In genomic region chr20:49245921-49246740, GRCh38 we compare ENCODE assay signal across 8 cellular contexts. TPM values are rescaled to one million over a fixed set of nuclear protein-coding genes. Genes with fewer than 3 reads are reported as not detected.
A peak's percentile ranks its signal among the peaks of the same experiment; 100 is the strongest.
DNase-seq lines count a peak whose midpoint lies in the region; ATAC-seq and TF ChIP-seq lines count a peak whose summit lies in the region.

No MANE protein-coding gene starts in this region.

- in situ Hi-C loops in Caki2 (cut with HindIII; ENCODE audit: low pct_unique_long_range_greater_than_20kb, low sequenced_read_pairs) (no loop called here), astrocyte of the spinal cord (cut with HindIII; ENCODE audit: low sequenced_read_pairs) (no loop called here)

- H3K27me3 ChIP-seq in H7 (ENCODE audit: control insufficient read depth, insufficient read depth, low read length), result no peaks in the 10 kb centered on the region

- H3K36me3 ChIP-seq in H7 (replicated peaks; ENCODE audit: control insufficient read depth, insufficient read depth, low read length), result peaks cover 32% of the 10 kb centered on the region

- no peak overlapping the region for H3K4me3 ChIP-seq in H7 (ENCODE audit: insufficient read depth, low read depth, low read length)
- H3K4me3 ChIP-seq in astrocyte of the spinal cord (ENCODE audit: low read depth, low read length), result no peak overlapping the region

- TF ChIP-seq CTCF in astrocyte of the spinal cord (IDR thresholded peaks at IDR 0.05; ENCODE audit: low read depth, low read length), result peak; percentile 76

- DNase-seq in Caki2 (ENCODE audit: low read depth), result peak; percentile 50
- DNase-seq in H7, result peak; percentile 77
- peak; percentile 67 for DNase-seq in NCI-H82 (lab: John Stamatoyannopoulos, UW)
- peak; percentile 59 for DNase-seq in astrocyte of the spinal cord (ENCODE audit: low read depth, low spot score)
- DNase-seq in iPS-NIHi7 (ENCODE audit: extremely low spot score), result peak; percentile 77
- no peak for DNase-seq in stimulated activated naive CD8-positive, alpha-beta T cell treated with anti-CD3 and anti-CD28 coated beads, Interleukin-15, Interleukin-2, amounts not matched to agents 100 U/mL and 50 U/mL, for 24 hours
- DNase-seq in cortex of kidney (lab: John Stamatoyannopoulos, UW), result no peak

- ATAC-seq in stimulated activated naive CD8-positive, alpha-beta T cell treated with anti-CD3 and anti-CD28 coated beads, Interleukin-15, Interleukin-2, amounts not matched to agents 100 U/mL and 50 U/mL, for 24 hours, result peak; percentile 54
- ATAC-seq in GM18505 (IDR thresholded peaks at IDR 0.05; ENCODE audit: unreplicated experiment), result no peak

- no peak for TF ChIP-seq POLR2A in GM18505 (IDR thresholded peaks at IDR 0.05; ENCODE audit: borderline replicate concordance, extremely low read depth, insufficient read depth, insufficient read length)

RNA-seq across cellular contexts. Expression of gene DDX27, which starts 26.9 kb away (rescaled TPM):
- 59.1 and 70.2 TPM in 2 replicates for total RNA-seq in Caki2 (2014; rRNA removed; shearing (Covaris generic); ENCODE audit: low replicate concordance)
- 53.3 and 54.6 TPM in 2 replicates for total RNA-seq in H7 (2014; rRNA removed; shearing (Covaris generic))

RNA-seq across cellular contexts. Expression of gene ZNFX1, which starts 31.7 kb away (rescaled TPM):
- total RNA-seq in Caki2 (2014; rRNA removed; shearing (Covaris generic); ENCODE audit: low replicate concordance), result 13.3 and 13.4 TPM in 2 replicates
- 8.5 and 8.6 TPM in 2 replicates for total RNA-seq in H7 (2014; rRNA removed; shearing (Covaris generic))

RNA-seq across cellular contexts. Expression of gene STAU1, which starts 58.0 kb away (rescaled TPM):
- 53.4 and 65.3 TPM in 2 replicates for total RNA-seq in Caki2 (2014; rRNA removed; shearing (Covaris generic); ENCODE audit: low replicate concordance)
- total RNA-seq in H7 (2014; rRNA removed; shearing (Covaris generic)), result 56.5 and 70.1 TPM in 2 replicates

Comparison
In these comparisons a context has a peak if more than half of its experiments do, and no peak if none do; other contexts are left out.
1. DNase-seq: peak in Caki2 (single experiment), H7 (single experiment), NCI-H82 (single experiment), astrocyte of the spinal cord (single experiment) and iPS-NIHi7 (single experiment); none in stimulated activated naive CD8-positive, alpha-beta T cell treated with anti-CD3 and anti-CD28 coated beads, Interleukin-15, Interleukin-2, amounts not matched to agents 100 U/mL and 50 U/mL, for 24 hours (single experiment) and cortex of kidney (single experiment).